Comparison of ENCODE assay signal across 3 cellular contexts in the genomic region with DNA sequence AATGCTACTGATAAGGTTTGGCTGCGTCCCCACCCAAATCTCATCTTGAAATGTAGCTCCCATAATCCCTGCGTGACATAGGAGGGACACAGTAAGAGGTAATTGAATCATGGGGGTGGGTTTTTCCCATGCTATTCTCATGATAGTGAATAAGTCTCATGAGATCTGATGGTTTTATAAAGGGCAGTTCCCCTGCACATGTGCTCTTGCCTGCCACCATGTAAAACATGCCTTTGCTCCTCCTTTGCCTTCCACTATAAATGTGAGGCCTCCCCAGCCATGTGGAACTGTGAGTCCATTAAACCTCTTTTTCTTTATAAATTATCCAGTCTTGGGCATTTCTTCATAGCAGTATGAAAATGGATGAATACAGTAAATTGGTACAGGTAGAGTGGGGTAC. TPM values are rescaled to one million over a fixed set of nuclear protein-coding genes. Genes with fewer than 3 reads are reported as not detected.
"Had no signal": no experiment of that assay in that cellular context is flagged by ENCODE, and none has a peak within 500 bp of the region (broad histone marks: within the 10 kb centered on the region; RNA-seq: fewer than 3 reads in every experiment).

No MANE protein-coding gene starts in this region.

RNA-seq across cellular contexts. Expression of a gene that starts 20.2 kb away (rescaled TPM):
- total RNA-seq: H7, HFFc6 had no signal
- polyA plus RNA-seq: GM23248 had no signal
